In genomic region chr1:31460027-31460426, GRCh38 we compare ENCODE assay signal across 12 cellular contexts. TPM values are rescaled to one million over a fixed set of nuclear protein-coding genes. Genes with fewer than 3 reads are reported as not detected.
A peak's percentile ranks its signal among the peaks of the same experiment; 100 is the strongest.
DNase-seq lines count a peak whose midpoint lies in the region; ATAC-seq and TF ChIP-seq lines count a peak whose summit lies in the region.
"Had no signal": no experiment of that assay in that cellular context is flagged by ENCODE, and none has a peak within 500 bp of the region (broad histone marks: within the 10 kb centered on the region; RNA-seq: fewer than 3 reads in every experiment).

No MANE protein-coding gene starts in this region.

- no peaks in the 10 kb centered on the region for H3K36me3 ChIP-seq in neural progenitor cell
- no peaks in the 10 kb centered on the region for H3K36me3 ChIP-seq in esophagus muscularis mucosa
- H3K36me3 ChIP-seq in left lung = no peaks in the 10 kb centered on the region

- intact Hi-C loops in dorsolateral prefrontal cortex (cut with DNase I) (no loop called here), esophagus muscularis mucosa (cut with DNase I) (loop anchor here (10.0 kb wide), 1 partner anchor 85 kb away; no protein-coding TSS in a partner anchor), left lung (cut with DNase I) (no loop called here)

- H3K4me1 Mint-ChIP-seq in neural progenitor cell = no peaks in the 10 kb centered on the region
- H3K4me1 Mint-ChIP-seq: activated CD4-positive, alpha-beta memory T cell treated with anti-CD3 and anti-CD28 coated beads, Interleukin-2, amount 10 ng/mL, durations not matched to agents 7 days and 5 days; activated naive CD8-positive, alpha-beta T cell treated with anti-CD3 and anti-CD28 coated beads, Interleukin-2, amount 50 U/mL, for 24 hours had no signal

- H3K9me3 Mint-ChIP-seq in neural progenitor cell = peaks cover 26% of the 10 kb centered on the region

- peak overlapping the region; percentile 18 for H2AFZ ChIP-seq in neural progenitor cell (replicated peaks)

- H3K27ac ChIP-seq in dorsolateral prefrontal cortex (no peak overlapping the region), neural progenitor cell (no peak overlapping the region), esophagus muscularis mucosa (replicated peaks in 1 of 4) (no peak overlapping the region), left lung (no peak overlapping the region)

- H3K9me3 ChIP-seq in neural progenitor cell (ENCODE audit: low read depth) (no peaks in the 10 kb centered on the region), esophagus muscularis mucosa (peaks cover 3 to 43% (median 35%) of the 10 kb centered on the region in 4 donors), left lung (peaks cover 0 to 47% of the 10 kb centered on the region in 2 donors)

- TF ChIP-seq CTCF in LNCaP clone FGC (IDR thresholded peaks at IDR 0.05; ENCODE audit: control insufficient read depth, extremely low read depth, insufficient read depth) (peak; percentile 35), dorsolateral prefrontal cortex (IDR thresholded peaks at IDR 0.05 in 54 of 56, conservative IDR thresholded peaks at IDR 0.05 in 2 of 56; ENCODE audit: low read depth in 1 of 56, partially characterized antibody in 56 of 56) (peak in 33 of 56 donors; percentile 9 to 56 (median 32)), neural progenitor cell (IDR thresholded peaks at IDR 0.05) (peak; percentile 66), esophagus muscularis mucosa (IDR thresholded peaks at IDR 0.05) (no peak), left lung (IDR thresholded peaks at IDR 0.05) (no peak)

- no peak for TF ChIP-seq POLR2A in esophagus muscularis mucosa (IDR thresholded peaks at IDR 0.05; ENCODE audit: low read depth)

- H3K27me3 ChIP-seq in dorsolateral prefrontal cortex (peaks cover 0 to 12% (median 0%) of the 10 kb centered on the region in 45 donors), neural progenitor cell (peaks cover 3% of the 10 kb centered on the region), esophagus muscularis mucosa (peaks cover 0 to 32% (median 0%) of the 10 kb centered on the region in 4 donors), left lung (peaks cover 0 to 13% of the 10 kb centered on the region in 2 donors)

- H3K27me3 Mint-ChIP-seq in neural progenitor cell (ENCODE audit: insufficient read depth, low read depth) = peaks cover 11% of the 10 kb centered on the region

- no peaks in the 10 kb centered on the region for H3K36me3 Mint-ChIP-seq in neural progenitor cell

- no peaks in the 10 kb centered on the region for H3K79me2 ChIP-seq in neural progenitor cell (ENCODE audit: low read depth)

- TF ChIP-seq EP300 in esophagus muscularis mucosa (IDR thresholded peaks at IDR 0.05) = no peak

- ATAC-seq in left lung = no peak
- ATAC-seq: activated naive CD8-positive, alpha-beta T cell treated with anti-CD3 and anti-CD28 coated beads, Interleukin-2, amount 50 U/mL, for 24 hours; Right ventricle myocardium inferior had no signal

- WGBS in esophagus muscularis mucosa = 57% methylated on average over 6 of the region's 6 CpGs

- H3K4me3 ChIP-seq in LNCaP clone FGC (ENCODE audit: low read depth, low read length) (no peak overlapping the region), dorsolateral prefrontal cortex (no peak overlapping the region), neural progenitor cell (no peak overlapping the region), esophagus muscularis mucosa (no peak overlapping the region), left lung (no peak overlapping the region)

- H3F3A ChIP-seq in neural progenitor cell (ENCODE audit: low read depth) = no peaks in the 10 kb centered on the region

- no peaks in the 10 kb centered on the region for H3K4me1 ChIP-seq in neural progenitor cell
- H3K4me1 ChIP-seq in esophagus muscularis mucosa = no peaks in the 10 kb centered on the region
- H3K4me1 ChIP-seq in left lung = no peaks in the 10 kb centered on the region

- DNase-seq in EH (ENCODE audit: low read depth) (peak; percentile 28), LNCaP clone FGC (ENCODE audit: low read depth) (peak; percentile 32), dorsolateral prefrontal cortex (no peak), neural progenitor cell (ENCODE audit: low spot score) (peak; percentile 68), nucleus accumbens (lab: John Stamatoyannopoulos, UW) (no peak), esophagus muscularis mucosa (ENCODE audit: extremely low spot score) (no peak), left lung (no peak)
- DNase-seq: activated CD4-positive, alpha-beta memory T cell treated with anti-CD3 and anti-CD28 coated beads, Interleukin-2, amount 10 ng/mL, durations not matched to agents 7 days and 5 days; activated naive CD8-positive, alpha-beta T cell treated with anti-CD3 and anti-CD28 coated beads, Interleukin-2, amount 50 U/mL, for 24 hours; NCI-H1105; substantia nigra had no signal

- no peaks in the 10 kb centered on the region for H4K20me1 ChIP-seq in neural progenitor cell (ENCODE audit: low read depth)

- no peak overlapping the region for H3K4me2 ChIP-seq in neural progenitor cell

- H3K9ac ChIP-seq in neural progenitor cell = no peak overlapping the region

- no peak overlapping the region for H3K4me3 Mint-ChIP-seq in neural progenitor cell
- H3K4me3 Mint-ChIP-seq: activated CD4-positive, alpha-beta memory T cell treated with anti-CD3 and anti-CD28 coated beads, Interleukin-2, amount 10 ng/mL, durations not matched to agents 7 days and 5 days; activated naive CD8-positive, alpha-beta T cell treated with anti-CD3 and anti-CD28 coated beads, Interleukin-2, amount 50 U/mL, for 24 hours had no signal

- H3K27ac Mint-ChIP-seq in neural progenitor cell = no peak overlapping the region
- H3K27ac Mint-ChIP-seq: activated CD4-positive, alpha-beta memory T cell treated with anti-CD3 and anti-CD28 coated beads, Interleukin-2, amount 10 ng/mL, durations not matched to agents 7 days and 5 days; activated naive CD8-positive, alpha-beta T cell treated with anti-CD3 and anti-CD28 coated beads, Interleukin-2, amount 50 U/mL, for 24 hours had no signal

RNA-seq across cellular contexts. Expression of gene SERINC2, which starts 47.0 kb away (rescaled TPM):
- total RNA-seq in dorsolateral prefrontal cortex (1 to 10 TPM in 37 of 120 experiments, under 1 TPM in 79, not detected in 4; 0.19 to 2.7 (median 0.81) TPM), neural progenitor cell (ENCODE audit: low replicate concordance) (9.6 and 30.1 TPM in 2 replicates), esophagus muscularis mucosa (1 to 10 TPM; 1.7 to 4.0 (median 2.8) TPM), left lung (100 to 1,000 TPM in 1 of 2 donors, 10 to 100 TPM in 1; 46.7 to 126 TPM)

Comparison
In these comparisons a context has a peak if more than half of its experiments do, and no peak if none do; other contexts are left out.
1. DNase-seq: peak in EH (single experiment), LNCaP clone FGC (single experiment) and neural progenitor cell (single experiment); none in dorsolateral prefrontal cortex (0 of 10), nucleus accumbens (0 of 56), esophagus muscularis mucosa (single experiment) and left lung (0 of 2).
2. CTCF ChIP-seq: peak in LNCaP clone FGC (single experiment), dorsolateral prefrontal cortex (33 of 56) and neural progenitor cell (single experiment); none in esophagus muscularis mucosa (0 of 3) and left lung (0 of 2).